In genomic region chr1:161083743-161084084, GRCh38 we compare ENCODE assay signal across 1 cellular context.
TF ChIP-seq lines count a peak whose summit lies in the region.

No MANE protein-coding gene starts in this region.

TF ChIP-seq in HepG2, 621 proteins besides CTCF, POLR2A, EP300 and RAD21:
- TF ChIP-seq ELK4 (CRISPR knock-in tag; IDR thresholded peaks at IDR 0.05; ENCODE audit: borderline replicate concordance), result no peak
- no peak for TF ChIP-seq DNMT1 (CRISPR knock-in tag; IDR thresholded peaks at IDR 0.05)
- TF ChIP-seq, protein P1, sequence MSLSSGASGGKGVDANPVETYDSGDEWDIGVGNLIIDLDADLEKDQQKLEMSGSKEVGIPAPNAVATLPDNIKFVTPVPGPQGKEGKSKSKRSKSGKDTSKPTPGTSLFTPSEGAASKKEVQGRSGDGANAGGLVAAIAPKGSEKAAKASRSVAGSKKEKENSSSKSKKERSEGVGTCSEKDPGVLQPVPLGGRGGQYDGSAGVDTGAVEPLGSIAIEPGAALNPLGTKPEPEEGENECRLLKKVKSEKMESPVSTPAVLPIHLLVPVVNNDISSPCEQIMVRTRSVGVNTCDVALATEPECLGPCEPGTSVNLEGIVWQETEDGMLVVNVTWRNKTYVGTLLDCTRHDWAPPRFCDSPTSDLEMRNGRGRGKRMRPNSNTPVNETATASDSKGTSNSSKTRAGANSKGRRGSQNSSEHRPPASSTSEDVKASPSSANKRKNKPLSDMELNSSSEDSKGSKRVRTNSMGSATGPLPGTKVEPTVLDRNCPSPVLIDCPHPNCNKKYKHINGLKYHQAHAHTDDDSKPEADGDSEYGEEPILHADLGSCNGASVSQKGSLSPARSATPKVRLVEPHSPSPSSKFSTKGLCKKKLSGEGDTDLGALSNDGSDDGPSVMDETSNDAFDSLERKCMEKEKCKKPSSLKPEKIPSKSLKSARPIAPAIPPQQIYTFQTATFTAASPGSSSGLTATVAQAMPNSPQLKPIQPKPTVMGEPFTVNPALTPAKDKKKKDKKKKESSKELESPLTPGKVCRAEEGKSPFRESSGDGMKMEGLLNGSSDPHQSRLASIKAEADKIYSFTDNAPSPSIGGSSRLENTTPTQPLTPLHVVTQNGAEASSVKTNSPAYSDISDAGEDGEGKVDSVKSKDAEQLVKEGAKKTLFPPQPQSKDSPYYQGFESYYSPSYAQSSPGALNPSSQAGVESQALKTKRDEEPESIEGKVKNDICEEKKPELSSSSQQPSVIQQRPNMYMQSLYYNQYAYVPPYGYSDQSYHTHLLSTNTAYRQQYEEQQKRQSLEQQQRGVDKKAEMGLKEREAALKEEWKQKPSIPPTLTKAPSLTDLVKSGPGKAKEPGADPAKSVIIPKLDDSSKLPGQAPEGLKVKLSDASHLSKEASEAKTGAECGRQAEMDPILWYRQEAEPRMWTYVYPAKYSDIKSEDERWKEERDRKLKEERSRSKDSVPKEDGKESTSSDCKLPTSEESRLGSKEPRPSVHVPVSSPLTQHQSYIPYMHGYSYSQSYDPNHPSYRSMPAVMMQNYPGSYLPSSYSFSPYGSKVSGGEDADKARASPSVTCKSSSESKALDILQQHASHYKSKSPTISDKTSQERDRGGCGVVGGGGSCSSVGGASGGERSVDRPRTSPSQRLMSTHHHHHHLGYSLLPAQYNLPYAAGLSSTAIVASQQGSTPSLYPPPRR (CRISPR knock-in tag; IDR thresholded peaks at IDR 0.05; ENCODE audit: borderline replicate concordance), result no peak
- TF ChIP-seq HIVEP1 (CRISPR knock-in tag; IDR thresholded peaks at IDR 0.05), result no peak
- no peak for TF ChIP-seq ZNF383 (CRISPR knock-in tag; IDR thresholded peaks at IDR 0.05; ENCODE audit: borderline replicate concordance)
- no peak for TF ChIP-seq RXRB (CRISPR knock-in tag; IDR thresholded peaks at IDR 0.05; ENCODE audit: borderline replicate concordance)
- no peak for TF ChIP-seq SOX5 (CRISPR knock-in tag; IDR thresholded peaks at IDR 0.05; ENCODE audit: borderline replicate concordance)
- TF ChIP-seq HOXD1 (CRISPR knock-in tag; IDR thresholded peaks at IDR 0.05), result no peak
- no peak for TF ChIP-seq ZMAT3 (CRISPR knock-in tag; conservative IDR thresholded peaks at IDR 0.05)
- no peak for TF ChIP-seq MAF1 (CRISPR knock-in tag; IDR thresholded peaks at IDR 0.05; ENCODE audit: borderline replicate concordance)
- TF ChIP-seq SNAPC5 (CRISPR knock-in tag; IDR thresholded peaks at IDR 0.05; ENCODE audit: borderline replicate concordance), result no peak
- TF ChIP-seq MBD4 (IDR thresholded peaks at IDR 0.05; ENCODE audit: borderline replicate concordance, low read length), result no peak
- TF ChIP-seq PTBP1 (IDR thresholded peaks at IDR 0.05; ENCODE audit: low read depth, low read length, poor library complexity, severe bottlenecking), result no peak
- TF ChIP-seq SALL1 (CRISPR knock-in tag; IDR thresholded peaks at IDR 0.05), result no peak
- TF ChIP-seq XBP1 (CRISPR knock-in tag; IDR thresholded peaks at IDR 0.05), result no peak
- TF ChIP-seq ZNF558 (CRISPR knock-in tag; IDR thresholded peaks at IDR 0.05; ENCODE audit: borderline replicate concordance), result no peak
- TF ChIP-seq MXD1 (CRISPR knock-in tag; IDR thresholded peaks at IDR 0.05), result no peak
- TF ChIP-seq, protein P2, sequence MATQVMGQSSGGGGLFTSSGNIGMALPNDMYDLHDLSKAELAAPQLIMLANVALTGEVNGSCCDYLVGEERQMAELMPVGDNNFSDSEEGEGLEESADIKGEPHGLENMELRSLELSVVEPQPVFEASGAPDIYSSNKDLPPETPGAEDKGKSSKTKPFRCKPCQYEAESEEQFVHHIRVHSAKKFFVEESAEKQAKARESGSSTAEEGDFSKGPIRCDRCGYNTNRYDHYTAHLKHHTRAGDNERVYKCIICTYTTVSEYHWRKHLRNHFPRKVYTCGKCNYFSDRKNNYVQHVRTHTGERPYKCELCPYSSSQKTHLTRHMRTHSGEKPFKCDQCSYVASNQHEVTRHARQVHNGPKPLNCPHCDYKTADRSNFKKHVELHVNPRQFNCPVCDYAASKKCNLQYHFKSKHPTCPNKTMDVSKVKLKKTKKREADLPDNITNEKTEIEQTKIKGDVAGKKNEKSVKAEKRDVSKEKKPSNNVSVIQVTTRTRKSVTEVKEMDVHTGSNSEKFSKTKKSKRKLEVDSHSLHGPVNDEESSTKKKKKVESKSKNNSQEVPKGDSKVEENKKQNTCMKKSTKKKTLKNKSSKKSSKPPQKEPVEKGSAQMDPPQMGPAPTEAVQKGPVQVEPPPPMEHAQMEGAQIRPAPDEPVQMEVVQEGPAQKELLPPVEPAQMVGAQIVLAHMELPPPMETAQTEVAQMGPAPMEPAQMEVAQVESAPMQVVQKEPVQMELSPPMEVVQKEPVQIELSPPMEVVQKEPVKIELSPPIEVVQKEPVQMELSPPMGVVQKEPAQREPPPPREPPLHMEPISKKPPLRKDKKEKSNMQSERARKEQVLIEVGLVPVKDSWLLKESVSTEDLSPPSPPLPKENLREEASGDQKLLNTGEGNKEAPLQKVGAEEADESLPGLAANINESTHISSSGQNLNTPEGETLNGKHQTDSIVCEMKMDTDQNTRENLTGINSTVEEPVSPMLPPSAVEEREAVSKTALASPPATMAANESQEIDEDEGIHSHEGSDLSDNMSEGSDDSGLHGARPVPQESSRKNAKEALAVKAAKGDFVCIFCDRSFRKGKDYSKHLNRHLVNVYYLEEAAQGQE (IDR thresholded peaks at IDR 0.05; ENCODE audit: borderline replicate concordance in 1 of 2, low read depth in 1 of 2, low read length in 2 of 2), result no peak
- no peak for TF ChIP-seq MATR3 (CRISPR knock-in tag; IDR thresholded peaks at IDR 0.05)
- no peak for TF ChIP-seq JARID2 (CRISPR knock-in tag; IDR thresholded peaks at IDR 0.05; ENCODE audit: insufficient replicate concordance)
